8 cellular contexts compared by ENCODE assay signal in genomic region chr5:137220523-137220927, GRCh38.
DNase-seq lines count a peak whose midpoint lies in the region; ATAC-seq and TF ChIP-seq lines count a peak whose summit lies in the region.

No MANE protein-coding gene starts in this region.

- DNase-seq in AML-193 (lab: John Stamatoyannopoulos, UW) = peak; percentile 24 to 39
- peak; percentile 93 for DNase-seq in NCI-H460 (ENCODE audit: extremely low read depth, low read depth)
- DNase-seq in body of pancreas = peak in 3 of 4 donors; percentile 30 to 66 (median 50)
- DNase-seq in left lung = no peak
- DNase-seq in natural killer cell = no peak
- DNase-seq in effector CD4-positive, alpha-beta T cell = no peak

- H3K36me3 Mint-ChIP-seq in natural killer cell = no peaks in the 10 kb centered on the region

- H3K9me3 Mint-ChIP-seq in natural killer cell = no peaks in the 10 kb centered on the region

- H3K4me3 ChIP-seq in body of pancreas (no peak overlapping the region), left lung (no peak overlapping the region)

- no peak overlapping the region for H3K4me3 Mint-ChIP-seq in natural killer cell

- no peaks in the 10 kb centered on the region for H3K4me1 Mint-ChIP-seq in natural killer cell

- ATAC-seq in GM18868 (IDR thresholded peaks at IDR 0.05; ENCODE audit: unreplicated experiment) (peak; percentile 90), HG03135 (IDR thresholded peaks at IDR 0.05; ENCODE audit: unreplicated experiment) (peak; percentile 94), body of pancreas (peak; percentile 86), left lung (peak; percentile 94), natural killer cell (no peak)

- 41 to 56% methylated on average over 3 of the region's 3 CpGs for WGBS in body of pancreas, 2 donors

- H3K9me3 ChIP-seq in body of pancreas = no peaks in the 10 kb centered on the region
- no peaks in the 10 kb centered on the region for H3K9me3 ChIP-seq in left lung

- H3K36me3 ChIP-seq in body of pancreas (replicated peaks in 1 of 2; ENCODE audit: insufficient read depth in 1 of 2, low read depth in 2 of 2) (no peaks in the 10 kb centered on the region), left lung (no peaks in the 10 kb centered on the region)

- H3K27me3 Mint-ChIP-seq in natural killer cell (ENCODE audit: low read depth in 2 of 2) = no peaks in the 10 kb centered on the region

- TF ChIP-seq POLR2A in body of pancreas (IDR thresholded peaks at IDR 0.05) = no peak

- H3K27me3 ChIP-seq in body of pancreas (no peaks in the 10 kb centered on the region), left lung (peaks cover 0 to 64% of the 10 kb centered on the region in 2 donors)

- TF ChIP-seq CTCF in body of pancreas (IDR thresholded peaks at IDR 0.05) (peak; percentile 41 to 75 (median 69)), left lung (IDR thresholded peaks at IDR 0.05) (peak; percentile 33 to 39), natural killer cell (IDR thresholded peaks at IDR 0.05) (no peak)

- H3K4me1 ChIP-seq in body of pancreas (peaks cover 43% of the 10 kb centered on the region), left lung (no peaks in the 10 kb centered on the region)

- intact Hi-C loops in body of pancreas (cut with DNase I) (no loop called here), left lung (cut with DNase I) (no loop called here), natural killer cell (cut with micrococcal nuclease) (no loop called here)

- H3K27ac ChIP-seq in body of pancreas (no peak overlapping the region), left lung (no peak overlapping the region)

- H3K27ac Mint-ChIP-seq in natural killer cell = no peak overlapping the region

Comparison
In these comparisons a context has a peak if more than half of its experiments do, and no peak if none do; other contexts are left out.
1. DNase-seq: peak in AML-193 (2 of 2), NCI-H460 (single experiment) and body of pancreas (3 of 4); none in left lung (0 of 2), natural killer cell (single experiment) and effector CD4-positive, alpha-beta T cell (single experiment).
2. ATAC-seq: peak in GM18868 (single experiment), HG03135 (single experiment), body of pancreas (single experiment) and left lung (single experiment); none in natural killer cell (0 of 3).